Comparison of ENCODE assay signal across 12 cellular contexts in the genomic region with DNA sequence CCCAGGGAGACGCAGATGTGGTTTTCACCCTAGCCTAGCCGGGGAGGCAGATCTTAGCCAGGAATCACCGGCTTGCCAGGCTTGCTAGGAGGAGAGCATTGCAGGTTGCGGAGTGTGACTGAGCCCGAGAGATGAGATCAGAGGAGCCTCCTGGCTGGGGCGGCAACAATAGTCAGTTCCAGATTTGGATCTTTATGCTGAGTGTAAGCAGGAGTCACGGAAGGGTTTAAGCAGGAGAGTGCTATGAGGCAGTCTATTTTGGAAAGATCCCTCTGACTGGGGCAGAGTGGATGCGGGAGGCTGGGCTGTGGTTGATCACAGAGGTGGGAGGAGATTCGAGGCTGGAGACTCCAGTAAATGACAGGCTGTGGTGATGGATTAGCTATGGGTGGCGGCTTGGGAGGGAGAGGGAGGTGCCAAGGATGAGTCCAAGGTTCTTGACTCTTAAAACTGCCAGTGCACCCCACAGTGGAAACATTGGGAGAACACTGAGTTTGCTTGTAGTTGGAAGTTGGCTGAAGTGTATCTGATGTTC. TPM values are rescaled to one million over a fixed set of nuclear protein-coding genes. Genes with fewer than 3 reads are reported as not detected.
DNase-seq lines count a peak whose midpoint lies in the region; ATAC-seq lines count a peak whose summit lies in the region.
"Had no signal": no experiment of that assay in that cellular context is flagged by ENCODE, and none has a peak within 500 bp of the region (broad histone marks: within the 10 kb centered on the region; RNA-seq: fewer than 3 reads in every experiment).

No MANE protein-coding gene starts in this region.

- H3K27me3 Mint-ChIP-seq in activated T-helper 17 cell treated with anti-CD3 and anti-CD28 coated beads, Interleukin-2, amount 50 U/mL, for 72 hours: no peaks in the 10 kb centered on the region

- H3K36me3 Mint-ChIP-seq in activated T-helper 17 cell treated with anti-CD3 and anti-CD28 coated beads, Interleukin-2, amount 50 U/mL, for 72 hours (ENCODE audit: low read depth): no peaks in the 10 kb centered on the region

- H3K4me3 Mint-ChIP-seq in activated T-helper 17 cell treated with anti-CD3 and anti-CD28 coated beads, Interleukin-2, amount 50 U/mL, for 72 hours: no peak overlapping the region

- no peaks in the 10 kb centered on the region for H3K9me3 Mint-ChIP-seq in activated T-helper 17 cell treated with anti-CD3 and anti-CD28 coated beads, Interleukin-2, amount 50 U/mL, for 72 hours

- no peaks in the 10 kb centered on the region for H3K4me1 Mint-ChIP-seq in activated T-helper 17 cell treated with anti-CD3 and anti-CD28 coated beads, Interleukin-2, amount 50 U/mL, for 72 hours

- peak; percentile 59 for DNase-seq in AG08395 (ENCODE audit: low spot score)
- peak; percentile 38 for DNase-seq in LHCN-M2 (ENCODE audit: low read depth)
- DNase-seq in left kidney (ENCODE audit: low read depth, low spot score): peak; percentile 66
- DNase-seq in iPS-NIHi7 (ENCODE audit: extremely low spot score): no peak
- no peak for DNase-seq in NCI-H1092 (lab: John Stamatoyannopoulos, UW)
- DNase-seq in GF-D8 (lab: John Stamatoyannopoulos, UW): no peak
- DNase-seq: activated naive CD4-positive, alpha-beta T cell treated with Interleukin-2 at 50 U/mL for 16 hours; cortex of kidney; NCI-H187; right cardiac atrium had no signal

- H3K27ac Mint-ChIP-seq in activated T-helper 17 cell treated with anti-CD3 and anti-CD28 coated beads, Interleukin-2, amount 50 U/mL, for 72 hours: peak overlapping the region; percentile 49

- no peak for ATAC-seq in activated T-helper 17 cell treated with anti-CD3 and anti-CD28 coated beads, Interleukin-2, amount 50 U/mL, for 72 hours (replicated peaks)
- ATAC-seq in GM21360 (IDR thresholded peaks at IDR 0.05; ENCODE audit: unreplicated experiment): no peak
- ATAC-seq: right cardiac atrium had no signal

RNA-seq across cellular contexts. Expression of a gene that starts 10.4 kb away (rescaled TPM):
- 8.3 TPM in 2 replicates for total RNA-seq in LHCN-M2 (2014; rRNA removed)
- polyA plus RNA-seq in LHCN-M2 (2012): 9.4 TPM
- total RNA-seq in activated T-helper 17 cell treated with anti-CD3 and anti-CD28 coated beads, Interleukin-2, amount 50 U/mL, for 72 hours: 10 to 100 TPM; 16.6 to 20.3 TPM

RNA-seq across cellular contexts. Expression of a gene that starts 24.7 kb away (rescaled TPM):
- total RNA-seq in LHCN-M2 (2014; rRNA removed): 26.2 and 32.3 TPM in 2 replicates
- polyA plus RNA-seq in LHCN-M2 (2012): 37.4 TPM
- 10 to 100 TPM; 48.8 to 57.9 TPM for total RNA-seq in activated T-helper 17 cell treated with anti-CD3 and anti-CD28 coated beads, Interleukin-2, amount 50 U/mL, for 72 hours

RNA-seq across cellular contexts. Expression of a gene that starts 40.4 kb away (rescaled TPM):
- total RNA-seq in LHCN-M2 (2014; rRNA removed): 27.9 and 30.1 TPM in 2 replicates
- polyA plus RNA-seq in LHCN-M2 (2012): 26.7 TPM
- 10 to 100 TPM in 1 of 2 donors, 1 to 10 TPM in 1; 6.0 to 12.1 TPM for total RNA-seq in activated T-helper 17 cell treated with anti-CD3 and anti-CD28 coated beads, Interleukin-2, amount 50 U/mL, for 72 hours

RNA-seq across cellular contexts. Expression of a gene that starts 47.8 kb away (rescaled TPM):
- total RNA-seq in LHCN-M2 (2014; rRNA removed): 121 and 125 TPM in 2 replicates
- polyA plus RNA-seq in LHCN-M2 (2012): 38.0 TPM
- 10 to 100 TPM; 48.5 to 65.9 TPM for total RNA-seq in activated T-helper 17 cell treated with anti-CD3 and anti-CD28 coated beads, Interleukin-2, amount 50 U/mL, for 72 hours

Comparison
In these comparisons a context has a peak if more than half of its experiments do, and no peak if none do; other contexts are left out.
1. DNase-seq: peak in AG08395 (single experiment), LHCN-M2 (single experiment) and left kidney (single experiment); none in iPS-NIHi7 (single experiment), NCI-H1092 (single experiment) and GF-D8 (single experiment).